In the genomic region with DNA sequence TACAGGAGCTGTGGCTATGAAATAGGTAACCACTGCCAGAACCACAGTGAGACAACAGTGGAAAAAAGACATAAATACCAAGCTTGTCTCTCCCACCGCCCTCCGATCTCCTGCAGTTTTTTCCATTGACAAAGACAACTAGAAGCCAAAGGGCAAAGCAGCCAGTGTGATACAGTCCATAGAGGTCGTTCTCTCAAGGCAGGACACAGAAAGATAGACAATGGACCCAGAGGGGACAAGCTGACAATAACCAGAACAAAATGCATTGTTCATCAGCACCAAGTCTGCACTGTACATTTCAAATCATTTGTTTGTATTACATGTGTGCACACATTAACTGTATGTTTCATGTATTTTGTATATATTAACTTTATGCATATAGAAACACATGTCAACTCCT, we compare ENCODE assay signal across 17 cellular contexts.
"Had no signal": no experiment of that assay in that cellular context is flagged by ENCODE, and none has a peak within 500 bp of the region (broad histone marks: within the 10 kb centered on the region; RNA-seq: fewer than 3 reads in every experiment).

No MANE protein-coding gene starts in this region.

- H3K9me3 ChIP-seq: MG63 had no signal

- H3K27me3 ChIP-seq: MG63 had no signal

- DNase-seq: IMR-90, Karpas-422, KG1, MG63, NCI-H1092, NCI-H1105 treated with DMSO at 0.1 percent for 48 hours, NCI-H1417 treated with DMSO at 0.1 percent for 48 hours, NCI-H1694, NCI-H187 treated with DMSO at 0.1 percent for 48 hours, NCI-H2029 treated with DMSO at 0.1 percent for 48 hours, NCI-H2227 treated with DMSO at 0.1 percent for 48 hours, NCI-H524, NCI-H526 treated with DMSO at 0.1 percent for 48 hours, NCI-H774, RPMI8226, SHP77 had no signal

- H3K4me3 ChIP-seq: MG63 had no signal

- H3K36me3 ChIP-seq: MG63 had no signal

- ATAC-seq: HepG2 had no signal
